ENCODE assay signal across 10 cellular contexts in the genomic region with DNA sequence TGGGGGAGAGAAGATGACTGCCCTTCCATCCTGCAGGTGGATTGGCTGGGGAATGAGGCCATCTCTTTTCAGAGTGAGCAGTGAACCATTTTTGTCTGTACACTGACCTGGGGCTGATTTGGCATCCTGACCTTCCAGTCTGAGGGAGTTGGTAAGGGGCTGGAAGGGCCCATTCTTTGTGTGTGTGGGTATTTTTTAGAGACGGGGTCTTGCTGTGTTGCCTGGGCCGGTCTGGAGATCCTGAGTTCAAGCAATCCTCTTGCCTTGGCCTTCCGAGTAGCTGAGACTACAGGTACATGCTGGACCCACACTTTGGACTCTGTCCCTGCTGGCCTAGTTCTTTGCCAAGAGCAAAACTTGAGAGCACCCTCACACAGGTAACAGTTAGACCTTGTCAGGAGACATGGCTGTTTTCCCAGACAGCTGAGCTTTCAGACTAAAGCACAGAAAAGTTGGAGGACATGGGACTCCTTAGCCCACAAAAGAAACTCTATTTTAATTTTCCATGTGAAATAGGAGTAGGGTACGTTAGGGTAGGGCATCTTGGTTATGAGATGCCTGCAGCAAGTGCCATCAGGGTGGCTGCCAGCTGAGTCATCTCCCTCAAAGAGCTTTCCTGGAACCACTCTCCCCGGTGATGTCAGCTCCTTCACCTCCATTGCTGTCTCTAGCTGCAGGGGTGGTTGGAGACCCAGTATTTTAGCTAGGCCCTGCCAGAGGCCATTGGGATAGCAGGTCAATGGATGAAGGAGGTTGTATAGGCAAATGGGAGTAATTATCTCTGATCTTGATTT.
A peak's percentile ranks its signal among the peaks of the same experiment; 100 is the strongest.
DNase-seq lines count a peak whose midpoint lies in the region; ATAC-seq and TF ChIP-seq lines count a peak whose summit lies in the region.
"Had no signal": no experiment of that assay in that cellular context is flagged by ENCODE, and none has a peak within 500 bp of the region (broad histone marks: within the 10 kb centered on the region; RNA-seq: fewer than 3 reads in every experiment).

No MANE protein-coding gene starts in this region.

- H3K36me3 ChIP-seq in heart right ventricle: peaks cover 0 to 10% (median 0%) of the 10 kb centered on the region in 9 donors
- H3K36me3 ChIP-seq in lung (ENCODE audit: control insufficient read depth in 2 of 2, insufficient read depth in 2 of 2, low read length in 2 of 2): no peaks in the 10 kb centered on the region
- H3K36me3 ChIP-seq in aorta (ENCODE audit: control insufficient read depth in 1 of 2, insufficient read depth in 2 of 2, low read length in 1 of 2): peaks cover 0 to 2% of the 10 kb centered on the region in 2 donors

- intact Hi-C loops in heart right ventricle (cut with DNase I) (no loop called here), Right ventricle myocardium superior (cut with DNase I) (no loop called here), aorta (cut with DNase I) (loop anchor here in 1 of 2 donors (5.0 kb wide), 1 partner anchor 72 kb away; no protein-coding TSS in a partner anchor)

- TF ChIP-seq CTCF in heart right ventricle (IDR thresholded peaks at IDR 0.05) (no peak), lung (IDR thresholded peaks at IDR 0.05; ENCODE audit: control extremely low read depth, extremely low read depth) (no peak)

- no peak overlapping the region for H3K4me3 ChIP-seq in heart right ventricle
- H3K4me3 ChIP-seq in lung: no peak overlapping the region
- no peak overlapping the region for H3K4me3 ChIP-seq in aorta (ENCODE audit: low read length in 2 of 2)

- H3K9me3 ChIP-seq in heart right ventricle (peaks cover 0 to 22% (median 5%) of the 10 kb centered on the region in 11 donors), lung (ENCODE audit: control insufficient read depth in 2 of 2, insufficient read depth in 1 of 2, low read length in 1 of 2) (peaks cover 0 to 3% of the 10 kb centered on the region in 2 donors), aorta (ENCODE audit: control insufficient read depth, low read length) (no peaks in the 10 kb centered on the region)

- no peaks in the 10 kb centered on the region for H3K27me3 ChIP-seq in heart right ventricle
- H3K27me3 ChIP-seq in lung (ENCODE audit: control insufficient read depth, insufficient read depth): no peaks in the 10 kb centered on the region
- no peaks in the 10 kb centered on the region for H3K27me3 ChIP-seq in aorta (ENCODE audit: control insufficient read depth in 1 of 2, insufficient read depth in 2 of 2, low read length in 1 of 2)

- ATAC-seq in heart right ventricle (peak in 3 of 8 donors; percentile 35 to 41 (median 37)), Right ventricle myocardium superior (ENCODE audit: poor library complexity) (no peak), lung (ENCODE audit: insufficient read depth, low FRiP score) (no peak), aorta (ENCODE audit: low FRiP score) (no peak), GM18907 (IDR thresholded peaks at IDR 0.05; ENCODE audit: unreplicated experiment) (no peak)

- peaks cover 4 to 75% (median 56%) of the 10 kb centered on the region in 9 donors for H3K4me1 ChIP-seq in heart right ventricle
- H3K4me1 ChIP-seq in lung (ENCODE audit: control insufficient read depth in 2 of 2, insufficient read depth in 2 of 2, low read length in 2 of 2): peaks cover 2 to 30% of the 10 kb centered on the region in 2 donors
- peaks cover 4 to 10% of the 10 kb centered on the region in 2 donors for H3K4me1 ChIP-seq in aorta (ENCODE audit: control insufficient read depth in 1 of 2, insufficient read depth in 2 of 2, low read length in 2 of 2)

- whole genome bisulfite sequencing in heart right ventricle, 2 donors: 80 to 82% methylated on average over 5 of the region's 5 CpGs
- 79 to 89% methylated on average over 5 of the region's 5 CpGs for WGBS in lung, 2 donors
- 56 to 59% methylated on average over 5 of the region's 5 CpGs for WGBS in aorta, 2 donors

- H3K27ac ChIP-seq in heart right ventricle (peak overlapping the region in 9 of 10 donors; percentile 35 to 88 (median 69)), lung (ENCODE audit: low read depth in 1 of 2, low read length in 1 of 2) (peak overlapping the region; percentile 82 to 92), aorta (ENCODE audit: low read depth in 1 of 2, low read length in 2 of 2) (peak overlapping the region; percentile 98 to 100)
- H3K27ac ChIP-seq: C4-2B had no signal

- no peak for DNase-seq in heart right ventricle
- no peak for DNase-seq in Right ventricle myocardium superior
- DNase-seq in activated naive CD4-positive, alpha-beta T cell treated with anti-CD3 and anti-CD28 coated beads, Interleukin-2, amount 50 U/mL, for 16 hours: peak; percentile 52
- peak; percentile 65 for DNase-seq in lung (ENCODE audit: low spot score)
- DNase-seq in aorta: peak; percentile 72 to 87
- no peak for DNase-seq in germinal center (ENCODE audit: low spot score)
- DNase-seq in retina: no peak
- DNase-seq: activated gamma-delta T cell treated with Interleukin-2 at 50 U/mL for 16 hours had no signal

Comparison
In these comparisons a context has a peak if more than half of its experiments do, and no peak if none do; other contexts are left out.
1. DNase-seq: peak in activated naive CD4-positive, alpha-beta T cell treated with anti-CD3 and anti-CD28 coated beads, Interleukin-2, amount 50 U/mL, for 16 hours (single experiment), lung (single experiment) and aorta (2 of 2); none in heart right ventricle (0 of 2), Right ventricle myocardium superior (single experiment), germinal center (single experiment) and retina (single experiment).
2. Peak in every context shown above with its lines, with median percentiles within 50 percentile points of each other: H3K27ac ChIP-seq.